In the genomic region with DNA sequence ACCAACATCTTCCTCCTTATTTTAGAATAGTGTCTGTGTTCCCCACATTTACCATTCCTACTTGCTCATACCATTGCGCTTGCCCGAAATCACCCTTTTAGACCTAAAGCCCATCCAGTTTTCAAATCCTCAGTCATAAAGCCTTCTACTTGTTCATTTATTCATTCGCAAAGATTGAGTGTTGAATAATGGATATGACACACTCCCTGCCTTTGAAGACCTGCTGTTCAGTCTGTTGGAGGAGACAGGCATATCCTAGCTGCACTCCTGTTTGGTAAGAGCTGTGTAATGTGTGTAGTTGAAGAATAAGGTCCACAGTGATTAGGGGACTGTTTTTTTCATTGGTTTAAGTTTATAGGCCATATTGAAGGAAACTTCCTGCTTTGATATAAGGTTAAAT, we compare ENCODE assay signal across 12 cellular contexts. TPM values are rescaled to one million over a fixed set of nuclear protein-coding genes. Genes with fewer than 3 reads are reported as not detected.
A peak's percentile ranks its signal among the peaks of the same experiment; 100 is the strongest.
DNase-seq lines count a peak whose midpoint lies in the region; ATAC-seq and TF ChIP-seq lines count a peak whose summit lies in the region.
"Had no signal": no experiment of that assay in that cellular context is flagged by ENCODE, and none has a peak within 500 bp of the region (broad histone marks: within the 10 kb centered on the region; RNA-seq: fewer than 3 reads in every experiment).

No MANE protein-coding gene starts in this region.

- no peaks in the 10 kb centered on the region for H4K20me1 ChIP-seq in osteoblast (ENCODE audit: insufficient read depth, low read length)

- no peaks in the 10 kb centered on the region for H3K27me3 Mint-ChIP-seq in activated CD4-positive, alpha-beta T cell treated with anti-CD3 and anti-CD28 coated beads, Interleukin-2, amount 10 ng/mL, durations not matched to agents 7 days and 5 days

- DNase-seq in activated CD4-positive, alpha-beta T cell treated with anti-CD3 and anti-CD28 coated beads, Interleukin-2, amount 10 ng/mL, durations not matched to agents 7 days and 5 days: no peak
- DNase-seq in activated CD4-positive, alpha-beta T cell treated with anti-CD3 and anti-CD28 coated beads for 48 hours: no peak
- DNase-seq in NCI-H526 treated with DMSO at 0.1 percent for 48 hours (lab: John Stamatoyannopoulos, UW) (peak; percentile 29), osteoblast (ENCODE audit: insufficient read length, low spot score, missing footprints) (no peak), NCI-H1694 (lab: John Stamatoyannopoulos, UW) (no peak)
- DNase-seq: activated CD4-positive, alpha-beta T cell treated with anti-CD3 and anti-CD28 coated beads for 4 hours; HCEC 1CT; kidney glomerular epithelial cell had no signal

- no peak overlapping the region for H3K27ac ChIP-seq in osteoblast (ENCODE audit: low read depth, low read length)
- H3K27ac ChIP-seq: coronary artery had no signal

- no peak overlapping the region for H2AFZ ChIP-seq in osteoblast (ENCODE audit: low read length)

- CTCF ChIA-PET in activated CD4-positive, alpha-beta T cell treated with anti-CD3 and anti-CD28 coated beads, Interleukin-2, amount 10 ng/mL, durations not matched to agents 7 days and 5 days (lab: Charles Lee): interaction anchor here (1.1 to 1.4 kb wide), 2 partner anchors 10 to 18 kb away, joined by 3 to 4 read pairs; no protein-coding TSS in a partner anchor

- H3K9ac ChIP-seq in endocrine pancreas (ENCODE audit: control insufficient read depth, insufficient read depth, low read length): peak overlapping the region; percentile 36

- peaks cover 48% of the 10 kb centered on the region for H3K79me2 ChIP-seq in osteoblast (ENCODE audit: insufficient read depth, low read length)

- peaks cover 8% of the 10 kb centered on the region for H3K4me1 ChIP-seq in endocrine pancreas (ENCODE audit: control insufficient read depth, insufficient read depth, low read length)
- H3K4me1 ChIP-seq in osteoblast (ENCODE audit: insufficient read depth, low read length): peaks cover 14% of the 10 kb centered on the region

- H3K27ac Mint-ChIP-seq in activated CD4-positive, alpha-beta T cell treated with anti-CD3 and anti-CD28 coated beads, Interleukin-2, amount 10 ng/mL, durations not matched to agents 7 days and 5 days: peak overlapping the region; percentile 16

- ATAC-seq in HG02840 (IDR thresholded peaks at IDR 0.05; ENCODE audit: low FRiP score, unreplicated experiment) (no peak), HG03378 (IDR thresholded peaks at IDR 0.05; ENCODE audit: unreplicated experiment) (no peak)

- H3K36me3 ChIP-seq in endocrine pancreas (ENCODE audit: control insufficient read depth, insufficient read depth, low read length) (no peaks in the 10 kb centered on the region), osteoblast (ENCODE audit: insufficient read depth, low read length) (no peaks in the 10 kb centered on the region)

- H3K9me3 ChIP-seq in endocrine pancreas (ENCODE audit: control insufficient read depth, low read length) (no peaks in the 10 kb centered on the region), osteoblast (ENCODE audit: low read depth, low read length) (no peaks in the 10 kb centered on the region)

- H3K36me3 Mint-ChIP-seq in activated CD4-positive, alpha-beta T cell treated with anti-CD3 and anti-CD28 coated beads, Interleukin-2, amount 10 ng/mL, durations not matched to agents 7 days and 5 days (ENCODE audit: low read depth): peaks cover 10% of the 10 kb centered on the region

- H3K4me3 ChIP-seq in endocrine pancreas (ENCODE audit: control insufficient read depth, insufficient read depth, low read length) (peak overlapping the region; percentile 78), osteoblast (ENCODE audit: insufficient read depth, low read length) (no peak overlapping the region)

- peak overlapping the region; percentile 94 for H3K4me2 ChIP-seq in osteoblast (ENCODE audit: insufficient read depth, low read length)

- POLR2A ChIA-PET in activated CD4-positive, alpha-beta T cell treated with anti-CD3 and anti-CD28 coated beads, Interleukin-2, amount 10 ng/mL, durations not matched to agents 7 days and 5 days (lab: Charles Lee): no interaction called here

- H3K9me3 Mint-ChIP-seq in activated CD4-positive, alpha-beta T cell treated with anti-CD3 and anti-CD28 coated beads, Interleukin-2, amount 10 ng/mL, durations not matched to agents 7 days and 5 days: no peaks in the 10 kb centered on the region

- H3K4me3 Mint-ChIP-seq in activated CD4-positive, alpha-beta T cell treated with anti-CD3 and anti-CD28 coated beads, Interleukin-2, amount 10 ng/mL, durations not matched to agents 7 days and 5 days: peak overlapping the region; percentile 95

- no peak for TF ChIP-seq CTCF in osteoblast (IDR thresholded peaks at IDR 0.05; ENCODE audit: extremely low read depth, low read depth, low read length)

- peaks cover 30% of the 10 kb centered on the region for H3K4me1 Mint-ChIP-seq in activated CD4-positive, alpha-beta T cell treated with anti-CD3 and anti-CD28 coated beads, Interleukin-2, amount 10 ng/mL, durations not matched to agents 7 days and 5 days

- no peaks in the 10 kb centered on the region for H3K27me3 ChIP-seq in endocrine pancreas (ENCODE audit: control insufficient read depth, insufficient read depth, low read length)
- H3K27me3 ChIP-seq in osteoblast (ENCODE audit: insufficient read depth, low read length): no peaks in the 10 kb centered on the region

RNA-seq across cellular contexts. Expression of gene CNOT10, which starts 1.7 kb away (rescaled TPM):
- 10 to 100 TPM; 67.5 to 67.7 TPM for total RNA-seq in activated CD4-positive, alpha-beta T cell treated with anti-CD3 and anti-CD28 coated beads, Interleukin-2, amount 10 ng/mL, durations not matched to agents 7 days and 5 days
- 34.5 and 36.9 TPM in 2 replicates for total RNA-seq in osteoblast
